2 cellular contexts compared by ENCODE assay signal in genomic region chr7:140190588-140190987, GRCh38.
A peak's percentile ranks its signal among the peaks of the same experiment; 100 is the strongest.
TF ChIP-seq lines count a peak whose summit lies in the region.

No MANE protein-coding gene starts in this region.

TF ChIP-seq in K562, 482 proteins besides CTCF, POLR2A, EP300 and RAD21:
- TF ChIP-seq C11orf30 (IDR thresholded peaks at IDR 0.05; ENCODE audit: low read depth) (peak; percentile 31; the same call in 1 of the 2 replicates), FOXP1 (CRISPR knock-in tag; IDR thresholded peaks at IDR 0.05) (no peak), ZNF778 (CRISPR knock-in tag; IDR thresholded peaks at IDR 0.05) (no peak), ZNF316 (IDR thresholded peaks at IDR 0.05) (peak; percentile 28; the same call in 1 of the 2 replicates), ZNF212 (CRISPR knock-in tag; IDR thresholded peaks at IDR 0.05) (no peak), FOXA3 (CRISPR knock-in tag; conservative IDR thresholded peaks at IDR 0.05 in 1 of 2, IDR thresholded peaks at IDR 0.05 in 1 of 2) (no peak), ZNF384 (IDR thresholded peaks at IDR 0.05; ENCODE audit: low read depth, low read length) (no peak), ELF1 (tag; IDR thresholded peaks at IDR 0.05) (0 out of 2 replicates have a peak, but pooled peaks have one; percentile 20), SUPT5H (IDR thresholded peaks at IDR 0.05) (no peak), UBTF (IDR thresholded peaks at IDR 0.05; ENCODE audit: borderline replicate concordance in 1 of 2, low read depth in 2 of 2, low read length in 2 of 2) (no peak), ZMIZ1 (IDR thresholded peaks at IDR 0.05; ENCODE audit: low read depth in 2 of 2, low read length in 2 of 2) (no peak), ZSCAN29 (IDR thresholded peaks at IDR 0.05) (no peak), ZNF766 (CRISPR knock-in tag; conservative IDR thresholded peaks at IDR 0.05) (no peak), E2F1 (CRISPR knock-in tag; IDR thresholded peaks at IDR 0.05) (no peak), ZBTB12 (CRISPR knock-in tag; IDR thresholded peaks at IDR 0.05) (no peak)

TF ChIP-seq in endothelial cell of umbilical vein, 7 proteins besides CTCF, POLR2A, EP300 and RAD21:
- TF ChIP-seq POLR2AphosphoS5 (IDR thresholded peaks at IDR 0.05; ENCODE audit: insufficient read depth, low read depth, low read length) = no peak
- no peak for TF ChIP-seq MYC (IDR thresholded peaks at IDR 0.05; ENCODE audit: low read depth, low read length)
- TF ChIP-seq GATA2 (IDR thresholded peaks at IDR 0.05; ENCODE audit: insufficient read depth, insufficient read length, low read depth, low read length) = no peak
- no peak for TF ChIP-seq MAX (IDR thresholded peaks at IDR 0.05; ENCODE audit: insufficient read depth, insufficient read length)
- no peak for TF ChIP-seq FOS (IDR thresholded peaks at IDR 0.05; ENCODE audit: borderline replicate concordance, insufficient read depth, low read length)
- no peak for TF ChIP-seq JUN (IDR thresholded peaks at IDR 0.05; ENCODE audit: borderline replicate concordance, insufficient read depth, insufficient read length, low read depth)
- TF ChIP-seq EZH2 (IDR thresholded peaks at IDR 0.05; ENCODE audit: borderline replicate concordance, low read depth, low read length, severe bottlenecking) = no peak
